Comparison of ENCODE assay signal across 9 cellular contexts in genomic region chr16:89506113-89506504, GRCh38. TPM values are rescaled to one million over a fixed set of nuclear protein-coding genes. Genes with fewer than 3 reads are reported as not detected.
DNase-seq lines count a peak whose midpoint lies in the region; ATAC-seq and TF ChIP-seq lines count a peak whose summit lies in the region.
"Had no signal": no experiment of that assay in that cellular context is flagged by ENCODE, and none has a peak within 500 bp of the region (broad histone marks: within the 10 kb centered on the region; RNA-seq: fewer than 3 reads in every experiment).

No MANE protein-coding gene starts in this region.

- H3K27ac Mint-ChIP-seq in naive thymus-derived CD8-positive, alpha-beta T cell, result peak overlapping the region in 9 of 10 donors; percentile 90 to 97 (median 93)

- H3K79me2 ChIP-seq in MM.1S (ENCODE audit: low read length), result peaks cover 20% of the 10 kb centered on the region

- no peaks in the 10 kb centered on the region for H3K9me2 ChIP-seq in MM.1S (replicated peaks; ENCODE audit: insufficient read depth, low read length)

- no peak for TF ChIP-seq CTCF in MM.1S (IDR thresholded peaks at IDR 0.05; ENCODE audit: low read length)

- H2AFZ ChIP-seq in MM.1S (ENCODE audit: low read length), result no peak overlapping the region

- peak overlapping the region; percentile 89 for H3K27ac ChIP-seq in duodenal mucosa (ENCODE audit: low read depth, low read length)
- H3K27ac ChIP-seq in MM.1S (ENCODE audit: low read length), result no peak overlapping the region
- H3K27ac ChIP-seq: KMS-11 had no signal

- H3K4me3 ChIP-seq in duodenal mucosa (ENCODE audit: low read depth in 1 of 2, low read length in 2 of 2), result peak overlapping the region; percentile 36 to 46
- no peak overlapping the region for H3K4me3 ChIP-seq in MM.1S (ENCODE audit: low read length)

- H3K27me3 Mint-ChIP-seq in naive thymus-derived CD8-positive, alpha-beta T cell, result peaks cover 0 to 1% (median 0%) of the 10 kb centered on the region in 5 donors

- no peaks in the 10 kb centered on the region for H3K9me3 Mint-ChIP-seq in naive thymus-derived CD8-positive, alpha-beta T cell

- no peaks in the 10 kb centered on the region for H4K20me1 ChIP-seq in MM.1S (ENCODE audit: insufficient read depth, low read length)

- H3K36me3 Mint-ChIP-seq in naive thymus-derived CD8-positive, alpha-beta T cell, result peaks cover 0 to 9% (median 0%) of the 10 kb centered on the region in 3 donors

- POLR2A ChIA-PET in naive thymus-derived CD8-positive, alpha-beta T cell (lab: Charles Lee), result interaction anchor here (0.6 to 5.9 kb wide), 6 partner anchors 8 to 218 kb away, joined by 3 to 74 read pairs (median 5); partner anchors contain the start of gene ANKRD11

- H3K4me1 Mint-ChIP-seq in naive thymus-derived CD8-positive, alpha-beta T cell, result peaks cover 11 to 51% (median 29%) of the 10 kb centered on the region in 4 donors

- no peaks in the 10 kb centered on the region for H3F3A ChIP-seq in MM.1S (ENCODE audit: insufficient read depth, low read length)

- H3K27me3 ChIP-seq in duodenal mucosa (ENCODE audit: control insufficient read depth in 1 of 2, insufficient read depth in 2 of 2, low read length in 2 of 2), result no peaks in the 10 kb centered on the region
- no peaks in the 10 kb centered on the region for H3K27me3 ChIP-seq in MM.1S (replicated peaks; ENCODE audit: insufficient read depth, low read length)

- H3K4me1 ChIP-seq in duodenal mucosa (ENCODE audit: control insufficient read depth in 1 of 2, insufficient read depth in 2 of 2, low read length in 2 of 2), result peaks cover 27 to 38% of the 10 kb centered on the region in 2 donors
- no peaks in the 10 kb centered on the region for H3K4me1 ChIP-seq in MM.1S (ENCODE audit: low read length)

- H3K36me3 ChIP-seq in duodenal mucosa (ENCODE audit: control insufficient read depth in 1 of 2, insufficient read depth in 2 of 2, low read length in 2 of 2), result peaks cover under 1 to 8% of the 10 kb centered on the region in 2 donors
- no peaks in the 10 kb centered on the region for H3K36me3 ChIP-seq in MM.1S (replicated peaks; ENCODE audit: insufficient read depth, low read length)

- no peak for ATAC-seq in naive thymus-derived CD8-positive, alpha-beta T cell
- no peak for ATAC-seq in GM21528 (IDR thresholded peaks at IDR 0.05; ENCODE audit: low FRiP score, unreplicated experiment)

- H3K9me3 ChIP-seq in duodenal mucosa (ENCODE audit: control insufficient read depth in 1 of 2, low read length in 2 of 2) (no peaks in the 10 kb centered on the region), MM.1S (replicated peaks; ENCODE audit: insufficient read depth, low read length) (no peaks in the 10 kb centered on the region)

- H3K9ac ChIP-seq in duodenal mucosa (ENCODE audit: low read depth in 1 of 2, low read length in 2 of 2) (peak overlapping the region; percentile 71 to 78), MM.1S (ENCODE audit: low read length) (no peak overlapping the region)
- H3K9ac ChIP-seq: KMS-11 had no signal

- H3K4me2 ChIP-seq in MM.1S (ENCODE audit: low read depth, low read length), result no peak overlapping the region
- H3K4me2 ChIP-seq: KMS-11 had no signal

- peak overlapping the region; percentile 57 to 89 (median 84) for H3K4me3 Mint-ChIP-seq in naive thymus-derived CD8-positive, alpha-beta T cell

- DNase-seq in CD1c-positive myeloid dendritic cell (ENCODE audit: extremely low spot score) (peak; percentile 23), RKO (ENCODE audit: low spot score) (peak; percentile 15), MM.1S (no peak), pons (ENCODE audit: low spot score) (no peak)
- DNase-seq in naive thymus-derived CD8-positive, alpha-beta T cell, result no peak
- no peak for DNase-seq in activated effector memory CD4-positive, alpha-beta T cell treated with Interleukin-2 at 50 U/mL for 16 hours

RNA-seq across cellular contexts. Expression of gene SPG7, which starts 2.1 kb away (rescaled TPM):
- 100 to 1,000 TPM; 164 to 169 TPM for total RNA-seq in naive thymus-derived CD8-positive, alpha-beta T cell
- polyA plus RNA-seq in naive thymus-derived CD8-positive, alpha-beta T cell, result 10 to 100 TPM; 44.8 to 58.2 (median 44.9) TPM

RNA-seq across cellular contexts. Expression of gene ANKRD11, which starts 15.7 kb away (rescaled TPM):
- total RNA-seq in naive thymus-derived CD8-positive, alpha-beta T cell, result 100 to 1,000 TPM; 326 to 328 TPM
- polyA plus RNA-seq in naive thymus-derived CD8-positive, alpha-beta T cell, result 10 to 100 TPM in 2 of 3 donors, 1 to 10 TPM in 1; 8.9 to 61.1 (median 13.9) TPM

RNA-seq across cellular contexts. Expression of gene RPL13, which starts 54.4 kb away (rescaled TPM):
- 1,000 to 10,000 TPM; 5,034 to 5,103 TPM for total RNA-seq in naive thymus-derived CD8-positive, alpha-beta T cell
- 1,000 to 10,000 TPM; 5,034 to 7,902 (median 7,525) TPM for polyA plus RNA-seq in naive thymus-derived CD8-positive, alpha-beta T cell

Comparison
In these comparisons a context has a peak if more than half of its experiments do, and no peak if none do; other contexts are left out.
1. DNase-seq: peak in CD1c-positive myeloid dendritic cell (single experiment) and RKO (single experiment); none in naive thymus-derived CD8-positive, alpha-beta T cell (0 of 10), MM.1S (single experiment), pons (single experiment) and activated effector memory CD4-positive, alpha-beta T cell treated with Interleukin-2 at 50 U/mL for 16 hours (single experiment).